ENCODE assay signal across 17 cellular contexts in genomic region chr3:128970741-128971048, GRCh38. TPM values are rescaled to one million over a fixed set of nuclear protein-coding genes. Genes with fewer than 3 reads are reported as not detected.
DNase-seq lines count a peak whose midpoint lies in the region; ATAC-seq lines count a peak whose summit lies in the region.
"Had no signal": no experiment of that assay in that cellular context is flagged by ENCODE, and none has a peak within 500 bp of the region (broad histone marks: within the 10 kb centered on the region; RNA-seq: fewer than 3 reads in every experiment).

No MANE protein-coding gene starts in this region.

- POLR2A ChIA-PET in activated CD4-positive, alpha-beta memory T cell treated with anti-CD3 and anti-CD28 coated beads for 36 hours (lab: Charles Lee) = no interaction called here

- H4K20me1 ChIP-seq in GM23248 (ENCODE audit: insufficient read depth) = no peaks in the 10 kb centered on the region

- CTCF ChIA-PET in activated CD4-positive, alpha-beta memory T cell treated with anti-CD3 and anti-CD28 coated beads for 36 hours (lab: Charles Lee) = interaction anchor here (0.6 to 6.4 kb wide), 58 partner anchors 9 to 770 kb away, joined by 3 to 111 read pairs (median 6); partner anchors contain the start of genes ACAD9, CFAP92, COPG1 and HMCES

- H3K4me3 Mint-ChIP-seq in activated CD4-positive, alpha-beta memory T cell treated with anti-CD3 and anti-CD28 coated beads for 36 hours = no peak overlapping the region
- H3K4me3 Mint-ChIP-seq: dendritic cell treated with granulocyte-macrophage colony-stimulating factor and Interleukin-4, amounts not matched to agents 40 ng/mL and 50 ng/mL, for 4 days; mesothelial cell of epicardium; neural crest cell had no signal

- H3K9me3 Mint-ChIP-seq in activated CD4-positive, alpha-beta memory T cell treated with anti-CD3 and anti-CD28 coated beads for 36 hours = no peaks in the 10 kb centered on the region
- H3K9me3 Mint-ChIP-seq: dendritic cell treated with granulocyte-macrophage colony-stimulating factor and Interleukin-4, amounts not matched to agents 40 ng/mL and 50 ng/mL, for 4 days; mesothelial cell of epicardium; neural crest cell had no signal

- peaks cover 3% of the 10 kb centered on the region for H3K4me1 Mint-ChIP-seq in activated CD4-positive, alpha-beta memory T cell treated with anti-CD3 and anti-CD28 coated beads for 36 hours (ENCODE audit: low read depth)
- H3K4me1 Mint-ChIP-seq: neural crest cell had no signal

- no peaks in the 10 kb centered on the region for H3K36me3 Mint-ChIP-seq in activated CD4-positive, alpha-beta memory T cell treated with anti-CD3 and anti-CD28 coated beads for 36 hours
- H3K36me3 Mint-ChIP-seq: mesothelial cell of epicardium had no signal

- peaks cover 22% of the 10 kb centered on the region for H3K27me3 ChIP-seq in GM23248 (replicated peaks; ENCODE audit: insufficient read depth)
- H3K27me3 ChIP-seq: vagina had no signal

- H3F3A ChIP-seq in GM23248 (ENCODE audit: insufficient read depth) = no peaks in the 10 kb centered on the region

- H3K9me3 ChIP-seq in GM23248 (ENCODE audit: low read depth) = no peaks in the 10 kb centered on the region
- H3K9me3 ChIP-seq: BE2C, HAP-1, vagina had no signal

- H3K27ac ChIP-seq in GM23248 = no peak overlapping the region
- H3K27ac ChIP-seq: epithelial cell of prostate, VCaP had no signal

- in situ Hi-C loops in GM23248 (cut with MboI) = no loop called here

- no peaks in the 10 kb centered on the region for H3K9me2 ChIP-seq in GM23248 (ENCODE audit: insufficient read depth)

- H3K4me2 ChIP-seq in GM23248 (ENCODE audit: unreplicated experiment) = no peak overlapping the region

- DNase-seq in NOMO-1 (lab: John Stamatoyannopoulos, UW; ENCODE audit: unreplicated experiment in 2 of 2) (peak; percentile 43 to 53), NOMO-1 treated with dmso at 0.1 percent for 144 hours (lab: John Stamatoyannopoulos, UW; ENCODE audit: unreplicated experiment) (no peak), GM23248 (peak; percentile 25), myocyte (ENCODE audit: low read depth) (peak; percentile 29), NCI-H2227 treated with DMSO at 0.1 percent for 48 hours (lab: John Stamatoyannopoulos, UW) (no peak), NCI-H1092 (lab: John Stamatoyannopoulos, UW) (no peak)
- DNase-seq in activated CD4-positive, alpha-beta memory T cell treated with anti-CD3 and anti-CD28 coated beads for 36 hours = peak; percentile 30

- no peak overlapping the region for H3K27ac Mint-ChIP-seq in activated CD4-positive, alpha-beta memory T cell treated with anti-CD3 and anti-CD28 coated beads for 36 hours
- H3K27ac Mint-ChIP-seq: dendritic cell treated with granulocyte-macrophage colony-stimulating factor and Interleukin-4, amounts not matched to agents 40 ng/mL and 50 ng/mL, for 4 days; mesothelial cell of epicardium had no signal

- no peaks in the 10 kb centered on the region for H3K4me1 ChIP-seq in GM23248 (ENCODE audit: insufficient read depth)
- H3K4me1 ChIP-seq: BE2C, HAP-1, vagina had no signal

- WGBS in GM23248 (ENCODE audit: low coverage in 1 of 2, low lambda C conversion rate in 2 of 2, missing lambda C conversion rate in 2 of 2), 2 experiments = 74 to 75% methylated on average over 1 of the region's 1 CpG

- no peaks in the 10 kb centered on the region for H3K36me3 ChIP-seq in GM23248 (ENCODE audit: low read depth)
- H3K36me3 ChIP-seq: BE2C, HAP-1, vagina had no signal

- H2AFZ ChIP-seq in GM23248 = no peak overlapping the region

- no peak for ATAC-seq in GM18870 (IDR thresholded peaks at IDR 0.05; ENCODE audit: unreplicated experiment)

- H3K27me3 Mint-ChIP-seq in activated CD4-positive, alpha-beta memory T cell treated with anti-CD3 and anti-CD28 coated beads for 36 hours = no peaks in the 10 kb centered on the region

- no peaks in the 10 kb centered on the region for H3K79me2 ChIP-seq in GM23248 (ENCODE audit: insufficient read depth)

- H3K4me3 ChIP-seq in GM23248 = no peak overlapping the region
- H3K4me3 ChIP-seq: HAP-1, vagina had no signal

- H3K9ac ChIP-seq in GM23248 = no peak overlapping the region

- intact Hi-C loops in activated CD4-positive, alpha-beta memory T cell treated with anti-CD3 and anti-CD28 coated beads for 36 hours (cut with micrococcal nuclease) = loop anchor here (1.0 to 5.0 kb wide), 3 partner anchors 46 to 275 kb away; no protein-coding TSS in a partner anchor

RNA-seq across cellular contexts. Expression of gene CFAP92, which starts 23.2 kb away (rescaled TPM):
- not detected in 2 replicates for total RNA-seq in GM23248 (2014; rRNA removed; shearing (Covaris generic))
- not detected in 2 replicates for polyA plus RNA-seq in GM23248 (2016; fragmentation: Nextera tagmentation; extraction: Ambion mirVana)
- total RNA-seq in activated CD4-positive, alpha-beta memory T cell treated with anti-CD3 and anti-CD28 coated beads for 36 hours = under 1 TPM in 1 of 2 experiments, not detected in 1; 0.24 TPM
- total RNA-seq in myocyte = 0.05 and 0.08 TPM in 2 replicates
- 0.64 TPM for polyA plus RNA-seq in myocyte (2012)
- total RNA-seq: LHCN-M2, vagina had no signal

RNA-seq across cellular contexts. Expression of gene EFCC1, which starts 30.4 kb away (rescaled TPM):
- total RNA-seq in GM23248 (2014; rRNA removed; shearing (Covaris generic)) = not detected in 2 replicates
- polyA plus RNA-seq in GM23248 (2016; fragmentation: Nextera tagmentation; extraction: Ambion mirVana) = not detected in 2 replicates
- under 1 TPM; 0.12 to 0.24 TPM for total RNA-seq in activated CD4-positive, alpha-beta memory T cell treated with anti-CD3 and anti-CD28 coated beads for 36 hours
- 1.6 and 4.6 TPM in 2 replicates for total RNA-seq in myocyte
- polyA plus RNA-seq in myocyte (2012) = 1.6 TPM
- total RNA-seq: LHCN-M2 had no signal

Comparison
In these comparisons a context has a peak if more than half of its experiments do, and no peak if none do; other contexts are left out.
1. DNase-seq: peak in NOMO-1 (2 of 2), GM23248 (single experiment), activated CD4-positive, alpha-beta memory T cell treated with anti-CD3 and anti-CD28 coated beads for 36 hours (single experiment) and myocyte (single experiment); none in NOMO-1 treated with dmso at 0.1 percent for 144 hours (single experiment), NCI-H2227 treated with DMSO at 0.1 percent for 48 hours (single experiment) and NCI-H1092 (single experiment).